ENCODE assay signal across 8 cellular contexts in the genomic region with DNA sequence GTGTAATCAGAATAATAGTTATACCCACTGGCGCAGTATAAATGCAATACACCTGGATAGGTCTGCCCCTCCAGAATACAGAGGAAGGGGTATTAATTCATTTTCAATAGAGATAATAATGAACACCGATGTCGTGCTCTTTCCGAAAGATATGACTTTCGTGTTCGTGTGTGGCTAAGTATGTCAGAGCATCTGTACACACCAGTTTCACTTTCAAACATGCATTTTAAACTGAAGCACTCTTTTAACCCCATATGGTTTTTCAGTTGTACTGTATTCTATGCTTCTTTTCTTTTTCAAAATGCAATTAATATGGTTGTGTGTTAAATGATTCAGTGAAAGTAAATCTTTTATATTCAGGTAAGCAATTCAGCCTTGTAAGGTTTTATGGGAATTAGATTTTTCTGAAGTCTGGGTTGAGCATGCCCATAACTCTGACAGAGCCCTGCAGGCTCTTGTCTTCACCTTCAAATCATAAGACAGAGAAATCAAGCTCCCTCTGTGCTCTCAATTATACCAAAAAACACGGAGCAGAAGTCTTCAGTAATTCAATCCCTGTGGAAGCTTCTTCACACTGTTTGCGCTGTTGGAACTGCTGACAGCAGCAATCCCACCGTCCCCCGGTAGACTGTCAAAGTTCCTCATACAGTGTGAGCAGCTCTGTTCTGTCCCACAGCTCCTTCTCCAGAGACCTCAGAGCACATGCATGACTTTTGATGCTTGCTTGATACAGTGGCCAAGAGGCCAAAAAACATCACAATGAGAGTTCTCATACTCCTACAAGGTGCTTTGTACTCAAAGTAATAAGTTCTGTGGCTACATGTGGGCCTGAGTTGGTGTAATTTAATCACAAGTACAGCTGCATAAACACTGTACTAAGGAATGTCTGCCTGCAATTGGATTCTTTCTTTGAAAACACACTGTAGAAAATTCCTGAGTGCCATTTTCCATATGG.
DNase-seq lines count a peak whose midpoint lies in the region; ATAC-seq, FAIRE-seq and TF ChIP-seq lines count a peak whose summit lies in the region.

No MANE protein-coding gene starts in this region.

- no peak overlapping the region for H2BK5ac ChIP-seq in mesendoderm (ENCODE audit: low read length)

- H3K9ac ChIP-seq in adipocyte (ENCODE audit: low read length) (peak overlapping the region; percentile 69), HepG2 (ENCODE audit: insufficient read depth, low read depth, low read length) (no peak overlapping the region), mesendoderm (ENCODE audit: low read length) (no peak overlapping the region)

- H3K23ac ChIP-seq in mesendoderm (ENCODE audit: low read length): no peak overlapping the region

- in situ Hi-C loops in HepG2 (cut with HindIII; ENCODE audit: extremely low pct_ligation_motif_present, low pct_unique_long_range_greater_than_20kb): no loop called here

- H2AK5ac ChIP-seq in mesendoderm (ENCODE audit: low read length): no peak overlapping the region

- no peak for FAIRE-seq in HepG2 (lab: Jason Lieb, UNC)

- TF ChIP-seq POLR2A in HepG2 (IDR thresholded peaks at IDR 0.05; ENCODE audit: insufficient read depth in 1 of 2, low read depth in 2 of 2, low read length in 2 of 2): no peak

- H3K27me3 ChIP-seq in CD4-positive, CD25-positive, alpha-beta regulatory T cell (ENCODE audit: control insufficient read depth, insufficient read depth, low read length): no peaks in the 10 kb centered on the region
- no peaks in the 10 kb centered on the region for H3K27me3 ChIP-seq in adipocyte (replicated peaks; ENCODE audit: control insufficient read depth, insufficient read depth, low read length)
- no peaks in the 10 kb centered on the region for H3K27me3 ChIP-seq in HepG2 (ENCODE audit: control insufficient read depth in 1 of 2, insufficient read depth in 2 of 2, low read length in 2 of 2)
- no peaks in the 10 kb centered on the region for H3K27me3 ChIP-seq in mesendoderm (ENCODE audit: insufficient read depth, low read length, poor library complexity)

- H3K79me2 ChIP-seq in HepG2 (ENCODE audit: insufficient read depth, low read length): no peaks in the 10 kb centered on the region
- no peaks in the 10 kb centered on the region for H3K79me2 ChIP-seq in mesendoderm (ENCODE audit: control insufficient read depth, insufficient read depth, low read length)

- peak in 1 of 3 donors; percentile 4 for DNase-seq in CD4-positive, CD25-positive, alpha-beta regulatory T cell
- DNase-seq in adipocyte (ENCODE audit: low read depth) (peak; percentile 66), HepG2 (ENCODE audit: low spot score) (peak; percentile 2), NCI-H1092 (lab: John Stamatoyannopoulos, UW) (no peak), NCI-H2196 treated with DMSO at 0.1 percent for 48 hours (lab: John Stamatoyannopoulos, UW; ENCODE audit: unreplicated experiment) (no peak), mesendoderm (no peak)

- H3K4me3 ChIP-seq in CD4-positive, CD25-positive, alpha-beta regulatory T cell (ENCODE audit: low read depth, low read length): peak overlapping the region; percentile 51
- H3K4me3 ChIP-seq in adipocyte (ENCODE audit: low read length) (peak overlapping the region; percentile 84), HepG2 (replicated peaks in 1 of 3; ENCODE audit: insufficient read depth in 1 of 3, low read depth in 2 of 3, low read length in 3 of 3) (no peak overlapping the region), mesendoderm (ENCODE audit: low read length) (no peak overlapping the region)

- CTCF ChIA-PET in HepG2 (lab: Yijun Ruan, JAX; ENCODE audit: low intra/inter-chr PET ratio, low total read pairs): no interaction called here

- H3K18ac ChIP-seq in mesendoderm (ENCODE audit: low read length): no peak overlapping the region

- no peaks in the 10 kb centered on the region for H4K20me1 ChIP-seq in HepG2 (ENCODE audit: insufficient read depth, low read length)

- no peak overlapping the region for H3K4ac ChIP-seq in mesendoderm (ENCODE audit: low read depth, low read length)

- H3K9me3 ChIP-seq in CD4-positive, CD25-positive, alpha-beta regulatory T cell (ENCODE audit: control insufficient read depth in 2 of 2, low read length in 2 of 2): no peaks in the 10 kb centered on the region
- H3K9me3 ChIP-seq in adipocyte (ENCODE audit: control insufficient read depth, low read length) (no peaks in the 10 kb centered on the region), HepG2 (ENCODE audit: low read length) (no peaks in the 10 kb centered on the region)

- no peak overlapping the region for H4K5ac ChIP-seq in mesendoderm (ENCODE audit: low read length)

- peaks cover 15% of the 10 kb centered on the region for H3K27me3 Mint-ChIP-seq in CD4-positive, CD25-positive, alpha-beta regulatory T cell

- no peak overlapping the region for H4K8ac ChIP-seq in mesendoderm (ENCODE audit: low read depth, low read length)

- no peaks in the 10 kb centered on the region for H3K79me1 ChIP-seq in mesendoderm (ENCODE audit: low read length)

- POLR2A ChIA-PET in HepG2 (lab: Yijun Ruan, JAX): no interaction called here

- TF ChIP-seq EP300 in HepG2 (IDR thresholded peaks at IDR 0.05; ENCODE audit: low read depth in 2 of 2, low read length in 2 of 2) (no peak), HepG2 (CRISPR knock-in tag; IDR thresholded peaks at IDR 0.05; ENCODE audit: borderline replicate concordance) (no peak)

- BruUV-seq in HepG2 (replicated peaks; lab: Mats Ljungman, UMichigan): no TSS peak

- no peak overlapping the region for H2BK15ac ChIP-seq in mesendoderm (replicated peaks; ENCODE audit: low read depth)

- H3K4me3 Mint-ChIP-seq in CD4-positive, CD25-positive, alpha-beta regulatory T cell: peak overlapping the region in 3 of 4 donors; percentile 44 to 76 (median 60)

- no peak for ATAC-seq in CD4-positive, CD25-positive, alpha-beta regulatory T cell (ENCODE audit: low read depth in 2 of 2)
- ATAC-seq in GM19328 (IDR thresholded peaks at IDR 0.05; ENCODE audit: unreplicated experiment) (peak; percentile 87), HG03280 (IDR thresholded peaks at IDR 0.05; ENCODE audit: unreplicated experiment) (peak; percentile 94), HepG2 (peak; percentile 79)

- no peak overlapping the region for H3K56ac ChIP-seq in mesendoderm (ENCODE audit: low read length)

- no peak for TF ChIP-seq CTCF in HepG2 (CRISPR knock-in tag; IDR thresholded peaks at IDR 0.05)

- H3K9me3 Mint-ChIP-seq in CD4-positive, CD25-positive, alpha-beta regulatory T cell: peaks cover 0 to 2% (median 0%) of the 10 kb centered on the region in 7 donors

- H3K4me1 ChIP-seq in CD4-positive, CD25-positive, alpha-beta regulatory T cell (ENCODE audit: control insufficient read depth, insufficient read depth, low read length, poor library complexity, severe bottlenecking): no peaks in the 10 kb centered on the region
- H3K4me1 ChIP-seq in adipocyte (ENCODE audit: control insufficient read depth, insufficient read depth, low read length) (peaks cover 25% of the 10 kb centered on the region), HepG2 (ENCODE audit: insufficient read depth, low read length) (no peaks in the 10 kb centered on the region), mesendoderm (ENCODE audit: control insufficient read depth, low read depth, low read length) (no peaks in the 10 kb centered on the region)

- intact Hi-C loops in HepG2 (cut with micrococcal nuclease; ENCODE audit: unreplicated experiment): loop anchor here (10.0 kb wide), 1 partner anchor 80 kb away; no protein-coding TSS in a partner anchor

- H3K36me3 ChIP-seq in CD4-positive, CD25-positive, alpha-beta regulatory T cell (ENCODE audit: control insufficient read depth, insufficient read depth, low read length): no peaks in the 10 kb centered on the region
- H3K36me3 ChIP-seq in adipocyte (ENCODE audit: control insufficient read depth, insufficient read depth, low read length, severe bottlenecking) (no peaks in the 10 kb centered on the region), HepG2 (replicated peaks in 1 of 2; ENCODE audit: control insufficient read depth in 1 of 2, insufficient read depth in 2 of 2, low read length in 2 of 2) (no peaks in the 10 kb centered on the region), mesendoderm (ENCODE audit: control insufficient read depth, insufficient read depth, low read length) (no peaks in the 10 kb centered on the region)

- no peak overlapping the region for H3K4me2 ChIP-seq in HepG2 (ENCODE audit: low read depth, low read length)
- H3K4me2 ChIP-seq in mesendoderm (ENCODE audit: low read length): no peak overlapping the region

- H3K4me1 Mint-ChIP-seq in CD4-positive, CD25-positive, alpha-beta regulatory T cell: peaks cover 0 to 16% (median 4%) of the 10 kb centered on the region in 4 donors

- no peak for TF ChIP-seq RAD21 in HepG2 (CRISPR knock-in tag; IDR thresholded peaks at IDR 0.05)

- no peak overlapping the region for H2BK120ac ChIP-seq in mesendoderm (ENCODE audit: low read depth, low read length)

- H3K36me3 Mint-ChIP-seq in CD4-positive, CD25-positive, alpha-beta regulatory T cell: no peaks in the 10 kb centered on the region

- peak overlapping the region in 1 of 3 donors; percentile 37 for H3K27ac Mint-ChIP-seq in CD4-positive, CD25-positive, alpha-beta regulatory T cell

- no peak overlapping the region for H2AFZ ChIP-seq in HepG2 (ENCODE audit: low read length)

- H3K27ac ChIP-seq in CD4-positive, CD25-positive, alpha-beta regulatory T cell (ENCODE audit: insufficient read depth, low read length, poor library complexity, severe bottlenecking): no peak overlapping the region
- H3K27ac ChIP-seq in HepG2 (ENCODE audit: extremely low read length, insufficient read depth, low read length) (no peak overlapping the region), mesendoderm (ENCODE audit: low read depth, low read length) (no peak overlapping the region)

- WGBS in HepG2 (ENCODE audit: low lambda C conversion rate): 16% methylated on average over 10 of the region's 10 CpGs
- WGBS in mesendoderm (ENCODE audit: extremely low coverage, insufficient coverage, low lambda C conversion rate): no CpG with 5 or more reads among the region's 10 CpGs

TF ChIP-seq in HepG2, 621 proteins besides CTCF, POLR2A, EP300 and RAD21:
- TF ChIP-seq MAFK (conservative IDR thresholded peaks at IDR 0.05 in 1 of 2, IDR thresholded peaks at IDR 0.05 in 1 of 2; ENCODE audit: low read length in 2 of 2): peak; percentile 50 to 52
- TF ChIP-seq RCOR2 (CRISPR knock-in tag; IDR thresholded peaks at IDR 0.05): no peak
- 0 out of 2 replicates have a peak, but pooled peaks have one; percentile 14 for TF ChIP-seq MAFF (IDR thresholded peaks at IDR 0.05; ENCODE audit: low read depth, low read length)
- TF ChIP-seq, protein P1, sequence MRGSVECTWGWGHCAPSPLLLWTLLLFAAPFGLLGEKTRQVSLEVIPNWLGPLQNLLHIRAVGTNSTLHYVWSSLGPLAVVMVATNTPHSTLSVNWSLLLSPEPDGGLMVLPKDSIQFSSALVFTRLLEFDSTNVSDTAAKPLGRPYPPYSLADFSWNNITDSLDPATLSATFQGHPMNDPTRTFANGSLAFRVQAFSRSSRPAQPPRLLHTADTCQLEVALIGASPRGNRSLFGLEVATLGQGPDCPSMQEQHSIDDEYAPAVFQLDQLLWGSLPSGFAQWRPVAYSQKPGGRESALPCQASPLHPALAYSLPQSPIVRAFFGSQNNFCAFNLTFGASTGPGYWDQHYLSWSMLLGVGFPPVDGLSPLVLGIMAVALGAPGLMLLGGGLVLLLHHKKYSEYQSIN (CRISPR knock-in tag; IDR thresholded peaks at IDR 0.05; ENCODE audit: borderline replicate concordance): no peak
TF ChIP-seq in HepG2: peak in this region for 2.

Comparison
In these comparisons a context has a peak if more than half of its experiments do, and no peak if none do; other contexts are left out.
1. ATAC-seq: peak in GM19328 (single experiment), HG03280 (single experiment) and HepG2 (single experiment); none in CD4-positive, CD25-positive, alpha-beta regulatory T cell (0 of 2).
2. DNase-seq: peak in adipocyte (single experiment) and HepG2 (single experiment); none in NCI-H1092 (single experiment), NCI-H2196 treated with DMSO at 0.1 percent for 48 hours (single experiment) and mesendoderm (single experiment).
3. H3K4me3 ChIP-seq: peak in CD4-positive, CD25-positive, alpha-beta regulatory T cell (single experiment) and adipocyte (single experiment); none in HepG2 (0 of 3) and mesendoderm (single experiment).